In genomic region chr19:15010497-15011255, GRCh38 we compare ENCODE assay signal across 26 cellular contexts. TPM values are rescaled to one million over a fixed set of nuclear protein-coding genes. Genes with fewer than 3 reads are reported as not detected.
DNase-seq lines count a peak whose midpoint lies in the region; ATAC-seq, FAIRE-seq and TF ChIP-seq lines count a peak whose summit lies in the region.
"Had no signal": no experiment of that assay in that cellular context is flagged by ENCODE, and none has a peak within 500 bp of the region (broad histone marks: within the 10 kb centered on the region; RNA-seq: fewer than 3 reads in every experiment).

No MANE protein-coding gene starts in this region.

- no peak overlapping the region for H2BK15ac ChIP-seq in H9 (ENCODE audit: low read depth, low read length)

- no peak for TF ChIP-seq POLR2A in K562 (conservative IDR thresholded peaks at IDR 0.05)

- H2BK12ac ChIP-seq in H9 (ENCODE audit: insufficient read length, low read depth, low read length): peak overlapping the region; percentile 40
- no peak overlapping the region for H2BK12ac ChIP-seq in trophoblast cell (ENCODE audit: low read length)

- H4K5ac ChIP-seq in H9 (ENCODE audit: insufficient read length, low read depth, low read length): peak overlapping the region; percentile 19

- no peak overlapping the region for H3K56ac ChIP-seq in H9 (ENCODE audit: insufficient read length, low read depth, low read length)

- H3K27me3 Mint-ChIP-seq in H9 (ENCODE audit: low read depth): peaks cover 36% of the 10 kb centered on the region

- peak overlapping the region; percentile 35 to 78 for H3K4me3 Mint-ChIP-seq in H9
- H3K4me3 Mint-ChIP-seq: activated T-helper 17 cell treated with anti-CD3 and anti-CD28 coated beads, Interleukin-2, amount 50 U/mL, for 72 hours; CD4-positive, alpha-beta T cell; mesothelial cell of epicardium; neural crest cell; stimulated activated naive CD8-positive, alpha-beta T cell treated with anti-CD3 and anti-CD28 coated beads, Interleukin-15, Interleukin-2, amounts not matched to agents 100 ng/mL and 50 ng/mL, for 24 hours; T-helper 2 cell treated with Interferon-gamma antibody and Interleukin-4, amounts not matched to agents 5 μg/mL and 100 μg/mL, for 36 hours had no signal

- no peak for TF ChIP-seq RAD21 in K562 (CRISPR knock-in tag; conservative IDR thresholded peaks at IDR 0.05 in 1 of 2, IDR thresholded peaks at IDR 0.05 in 1 of 2)

- in situ Hi-C loops in K562 (cut with MboI): no loop called here

- no peaks in the 10 kb centered on the region for H3K4me1 ChIP-seq in H9 (ENCODE audit: insufficient read depth, low read length)
- peaks cover 0 to 7% of the 10 kb centered on the region in 2 experiments; a peak in 1 of 5 replicates for H3K4me1 ChIP-seq in K562 (replicated peaks in 1 of 2; ENCODE audit: control insufficient read depth in 2 of 2, insufficient read depth in 2 of 2, low read length in 2 of 2)
- peaks cover 3% of the 10 kb centered on the region for H3K4me1 ChIP-seq in iPS-15b (ENCODE audit: control insufficient read depth, insufficient read depth, low read length)
- H3K4me1 ChIP-seq in trophoblast cell (ENCODE audit: control insufficient read depth in 1 of 2, insufficient read depth in 2 of 2, low read length in 2 of 2): peaks cover 4 to 7% of the 10 kb centered on the region in 2 experiments
- no peaks in the 10 kb centered on the region for H3K4me1 ChIP-seq in small intestine (ENCODE audit: control insufficient read depth in 2 of 2, insufficient read depth in 1 of 2, low read depth in 1 of 2, low read length in 1 of 2)
- H3K4me1 ChIP-seq: right atrium auricular region, upper lobe of right lung had no signal

- no peak overlapping the region for H3K4me3 ChIP-seq in K562
- H3K4me3 ChIP-seq in iPS-15b (ENCODE audit: low read depth, low read length): peak overlapping the region; percentile 76
- H3K4me3 ChIP-seq in trophoblast cell (ENCODE audit: low read depth, low read length): peak overlapping the region; percentile 59
- no peak overlapping the region for H3K4me3 ChIP-seq in small intestine (ENCODE audit: low read depth in 1 of 2, low read length in 2 of 2)
- H3K4me3 ChIP-seq: cardiac muscle cell, esophagus squamous epithelium, right atrium auricular region, SK-N-MC, upper lobe of right lung had no signal

- no peaks in the 10 kb centered on the region for H4K20me1 ChIP-seq in H9 (ENCODE audit: control insufficient read depth, insufficient read depth, insufficient read length)
- peaks cover 7% of the 10 kb centered on the region; the same call in 1 of the 2 replicates for H4K20me1 ChIP-seq in K562 (replicated peaks; ENCODE audit: control insufficient read depth, insufficient read depth, low read length)

- no peak overlapping the region for H2BK20ac ChIP-seq in H9 (ENCODE audit: low read depth, low read length, poor library complexity, severe bottlenecking)

- POLR2A ChIA-PET in K562 (lab: Yijun Ruan, JAX): interaction anchor here (0.7 kb wide), 1 partner anchor 25 kb away, joined by 3 read pairs; no protein-coding TSS in a partner anchor

- peak overlapping the region; percentile 52 for H3K4me2 ChIP-seq in H9 (ENCODE audit: insufficient read depth, insufficient read length, low read length)
- no peak overlapping the region for H3K4me2 ChIP-seq in K562 (ENCODE audit: insufficient read depth, low read length)
- H3K4me2 ChIP-seq in trophoblast cell (ENCODE audit: low read length): peak overlapping the region; percentile 33

- H3K9me3 ChIP-seq in H9 (ENCODE audit: control insufficient read depth, low read depth, low read length) (no peaks in the 10 kb centered on the region), K562 (replicated peaks; ENCODE audit: control insufficient read depth, insufficient read depth, low read depth, low read length) (no peaks in the 10 kb centered on the region), iPS-15b (ENCODE audit: control insufficient read depth, insufficient read depth, low read length) (no peaks in the 10 kb centered on the region), trophoblast cell (ENCODE audit: insufficient read depth, low read depth, low read length) (peaks cover 6% of the 10 kb centered on the region), small intestine (ENCODE audit: control insufficient read depth, low read depth) (no peaks in the 10 kb centered on the region)
- H3K9me3 ChIP-seq: esophagus squamous epithelium, right atrium auricular region, upper lobe of right lung had no signal

- WGBS in H9 (ENCODE audit: extremely low coverage, insufficient read length, low lambda C conversion rate): no CpG with 5 or more reads among the region's 67 CpGs
- 44% methylated on average over 38 of the region's 67 CpGs for WGBS in K562 (ENCODE audit: insufficient coverage, low coverage, missing lambda C conversion rate)
- no CpG with 5 or more reads among the region's 67 CpGs for WGBS in trophoblast cell (ENCODE audit: extremely low coverage, insufficient coverage, insufficient read length)
- 6 to 15% (median 11%) methylated on average over 57 to 67 of the region's 67 CpGs for WGBS in small intestine, 3 donors

- no peak overlapping the region for H4K12ac ChIP-seq in trophoblast cell (ENCODE audit: low read depth, low read length)

- H2BK120ac ChIP-seq in H9 (ENCODE audit: low read depth, low read length, poor library complexity, severe bottlenecking): no peak overlapping the region
- no peak overlapping the region for H2BK120ac ChIP-seq in trophoblast cell (ENCODE audit: insufficient read depth, low read length, poor library complexity)

- H4K8ac ChIP-seq in H9 (replicated peaks; ENCODE audit: insufficient read length, low read depth, low read length): no peak overlapping the region
- H4K8ac ChIP-seq in trophoblast cell (ENCODE audit: low read depth, low read length): no peak overlapping the region

- no peak overlapping the region for H3T11ph ChIP-seq in H9 (ENCODE audit: low read length)

- H3K9me3 Mint-ChIP-seq in H9: peaks cover 7 to 72% of the 10 kb centered on the region in 2 experiments
- H3K9me3 Mint-ChIP-seq: activated T-helper 17 cell treated with anti-CD3 and anti-CD28 coated beads, Interleukin-2, amount 50 U/mL, for 72 hours; stimulated activated naive CD8-positive, alpha-beta T cell treated with anti-CD3 and anti-CD28 coated beads, Interleukin-15, Interleukin-2, amounts not matched to agents 100 ng/mL and 50 ng/mL, for 24 hours; T-helper 2 cell treated with Interferon-gamma antibody and Interleukin-4, amounts not matched to agents 5 μg/mL and 100 μg/mL, for 36 hours had no signal

- H3K36me3 Mint-ChIP-seq in H9 (ENCODE audit: insufficient read depth in 1 of 3, low read depth in 3 of 3): peaks cover 0 to 8% (median 0%) of the 10 kb centered on the region in 3 experiments; a peak in 2 of 7 replicates
- H3K36me3 Mint-ChIP-seq: mesothelial cell of epicardium had no signal

- CTCF ChIA-PET in K562 (lab: Yijun Ruan, JAX; ENCODE audit: low intra/inter-chr PET ratio): no interaction called here

- H3K9me1 ChIP-seq in K562 (ENCODE audit: control insufficient read depth, insufficient read depth, low read length): no peaks in the 10 kb centered on the region

- H3K36me3 ChIP-seq in K562 (ENCODE audit: control insufficient read depth, insufficient read depth, low read length): no peaks in the 10 kb centered on the region
- H3K36me3 ChIP-seq in iPS-15b (ENCODE audit: control insufficient read depth, insufficient read depth, low read length): no peaks in the 10 kb centered on the region
- no peaks in the 10 kb centered on the region for H3K36me3 ChIP-seq in trophoblast cell (ENCODE audit: control insufficient read depth in 1 of 2, insufficient read depth in 2 of 2, low read length in 2 of 2)
- H3K36me3 ChIP-seq in small intestine (ENCODE audit: control insufficient read depth in 2 of 2, insufficient read depth in 2 of 2, low read length in 2 of 2): no peaks in the 10 kb centered on the region
- H3K36me3 ChIP-seq: cardiac muscle cell, esophagus squamous epithelium, right atrium auricular region, upper lobe of right lung had no signal

- no peak for ATAC-seq in K562
- ATAC-seq in HG02885 (IDR thresholded peaks at IDR 0.05; ENCODE audit: poor library complexity, unreplicated experiment): no peak
- ATAC-seq: activated T-helper 17 cell treated with anti-CD3 and anti-CD28 coated beads, Interleukin-2, amount 50 U/mL, for 72 hours; left cardiac atrium; Panc1; upper lobe of right lung had no signal

- H3K4ac ChIP-seq in H9 (ENCODE audit: low read depth, low read length) (no peak overlapping the region; the same call in 1 of the 2 replicates), trophoblast cell (ENCODE audit: low read depth, low read length) (no peak overlapping the region)

- H3K18ac ChIP-seq in H9 (ENCODE audit: insufficient read length, low read depth, low read length) (peak overlapping the region; percentile 96), trophoblast cell (ENCODE audit: low read length) (no peak overlapping the region)

- H4K91ac ChIP-seq in H9 (ENCODE audit: insufficient read length, low read depth, low read length) (no peak overlapping the region), trophoblast cell (ENCODE audit: low read depth, low read length) (no peak overlapping the region)

- H2BK5ac ChIP-seq in H9 (ENCODE audit: insufficient read length, low read length) (no peak overlapping the region), trophoblast cell (ENCODE audit: low read depth, low read length, poor library complexity) (no peak overlapping the region)

- DNase-seq in H9 (peak; percentile 79), K562 (ENCODE audit: extremely low read depth in 1 of 4, low spot score in 3 of 4) (no peak), trophoblast cell (peak; percentile 63 to 68), GF-D8 (lab: John Stamatoyannopoulos, UW) (no peak), small intestine (no peak)
- DNase-seq: activated CD4-positive, CD25-positive, alpha-beta regulatory T cell; CD4-positive, alpha-beta T cell; DND-41; esophagus squamous epithelium; Karpas-422; left cardiac atrium; NCI-H1105 treated with DMSO at 0.1 percent for 48 hours; NCI-H2171 treated with DMSO at 0.1 percent for 48 hours; upper lobe of right lung had no signal

- no peak overlapping the region for H3K27ac Mint-ChIP-seq in H9
- H3K27ac Mint-ChIP-seq: activated T-helper 17 cell treated with anti-CD3 and anti-CD28 coated beads, Interleukin-2, amount 50 U/mL, for 72 hours; CD4-positive, alpha-beta T cell; mesothelial cell of epicardium; stimulated activated naive CD8-positive, alpha-beta T cell treated with anti-CD3 and anti-CD28 coated beads, Interleukin-15, Interleukin-2, amounts not matched to agents 100 ng/mL and 50 ng/mL, for 24 hours; T-helper 2 cell treated with Interferon-gamma antibody and Interleukin-4, amounts not matched to agents 5 μg/mL and 100 μg/mL, for 36 hours had no signal

- H3K9ac ChIP-seq in H9 (ENCODE audit: extremely low read depth, insufficient read length, low read length) (no peak overlapping the region), K562 (ENCODE audit: insufficient read depth in 1 of 2, low read depth in 2 of 2, low read length in 2 of 2) (no peak overlapping the region), iPS-15b (ENCODE audit: low read depth, low read length) (no peak overlapping the region), trophoblast cell (ENCODE audit: low read length) (no peak overlapping the region)

- TF ChIP-seq CTCF in H9 (conservative IDR thresholded peaks at IDR 0.05) (no peak), K562 (IDR thresholded peaks at IDR 0.05 in 2 of 3, conservative IDR thresholded peaks at IDR 0.05 in 1 of 3; ENCODE audit: insufficient read depth in 2 of 3, low read depth in 1 of 3, low read length in 3 of 3) (no peak)

- H3K79me1 ChIP-seq in H9 (ENCODE audit: insufficient read depth, low read depth, low read length, poor library complexity, severe bottlenecking): no peaks in the 10 kb centered on the region
- H3K79me1 ChIP-seq in trophoblast cell (ENCODE audit: low read length): no peaks in the 10 kb centered on the region

- H3K23ac ChIP-seq in H9 (ENCODE audit: insufficient read length, low read depth, low read length) (no peak overlapping the region), trophoblast cell (ENCODE audit: low read length) (no peak overlapping the region)

- H3K27me3 ChIP-seq in H9 (ENCODE audit: insufficient read depth, low read length) (no peaks in the 10 kb centered on the region), K562 (ENCODE audit: control insufficient read depth in 2 of 2, insufficient read depth in 2 of 2, low read length in 2 of 2) (no peaks in the 10 kb centered on the region; a peak in 1 of 5 replicates), iPS-15b (ENCODE audit: control insufficient read depth, insufficient read depth, low read length) (peaks cover 45% of the 10 kb centered on the region), trophoblast cell (ENCODE audit: insufficient read depth, low read length) (peaks cover 16% of the 10 kb centered on the region), small intestine (ENCODE audit: control insufficient read depth in 2 of 2, insufficient read depth in 2 of 2, low read length in 2 of 2) (peaks cover 0 to 10% of the 10 kb centered on the region in 2 donors)
- H3K27me3 ChIP-seq: right atrium auricular region had no signal

- H2AFZ ChIP-seq in H9 (ENCODE audit: low read length) (no peak overlapping the region), K562 (ENCODE audit: low read depth, low read length) (no peak overlapping the region), trophoblast cell (ENCODE audit: insufficient read depth, low read length, poor library complexity) (no peak overlapping the region)

- intact Hi-C loops in K562 (cut with micrococcal nuclease): no loop called here

- no peaks in the 10 kb centered on the region for H3K79me2 ChIP-seq in H9 (ENCODE audit: insufficient read depth, low read length)
- no peaks in the 10 kb centered on the region for H3K79me2 ChIP-seq in K562 (ENCODE audit: control insufficient read depth, insufficient read depth, low read length)
- no peaks in the 10 kb centered on the region for H3K79me2 ChIP-seq in trophoblast cell (ENCODE audit: control insufficient read depth, insufficient read depth, low read length, poor library complexity)

- H3K23me2 ChIP-seq in H9 (ENCODE audit: insufficient read length, low read depth, low read length, poor library complexity, severe bottlenecking): peaks cover 3% of the 10 kb centered on the region

- H2AK5ac ChIP-seq in H9 (ENCODE audit: insufficient read length, low read length) (no peak overlapping the region), trophoblast cell (ENCODE audit: low read length) (no peak overlapping the region)

- BruUV-seq in K562 (replicated peaks; lab: Mats Ljungman, UMichigan): no TSS peak

- no peak for TF ChIP-seq EP300 in K562 (IDR thresholded peaks at IDR 0.05; ENCODE audit: low read length)

- H3K27ac ChIP-seq in H9 (ENCODE audit: insufficient read length, low read depth, low read length): no peak overlapping the region
- no peak overlapping the region for H3K27ac ChIP-seq in K562 (ENCODE audit: extremely low read depth, low read depth, low read length)
- no peak overlapping the region for H3K27ac ChIP-seq in trophoblast cell (ENCODE audit: low read depth, low read length)
- no peak overlapping the region for H3K27ac ChIP-seq in small intestine (ENCODE audit: low read depth in 1 of 2, low read length in 1 of 2)
- H3K27ac ChIP-seq: cardiac muscle cell, esophagus squamous epithelium, right atrium auricular region, SK-N-MC, upper lobe of right lung had no signal

- H3K4me1 Mint-ChIP-seq in H9: 0 out of 4 replicates have a peak, but pooled peaks cover 0 to 4% of the 10 kb centered on the region in 2 experiments
- H3K4me1 Mint-ChIP-seq: activated T-helper 17 cell treated with anti-CD3 and anti-CD28 coated beads, Interleukin-2, amount 50 U/mL, for 72 hours; mesothelial cell of epicardium; neural crest cell had no signal

- H3K14ac ChIP-seq in H9 (ENCODE audit: insufficient read depth, low read length): peak overlapping the region; percentile 93
- no peak overlapping the region for H3K14ac ChIP-seq in trophoblast cell (ENCODE audit: low read length)

- FAIRE-seq in K562 (lab: Jason Lieb, UNC): no peak
- no peak for FAIRE-seq in small intestine (lab: Jason Lieb, UNC)

RNA-seq across cellular contexts. Expression of gene SLC1A6, which starts 31.0 kb away (rescaled TPM):
- total RNA-seq in H9 (2021) (5.9 and 8.3 TPM in 2 replicates), K562 (2014; rRNA removed) (not detected in 2 replicates), K562 (2014; rRNA removed; fragmentation: Illumina TruSeq; extraction: Trizol) (not detected in 2 replicates), K562 (2015; rRNA removed; fragmentation: Illumina TruSeq; extraction: Trizol) (not detected in 2 replicates), K562 (2021) (not detected in 2 replicates)
- not detected in 2 replicates for total RNA-seq in K562 (2011; cell fraction: chromatin; rRNA removed; ENCODE audit: low replicate concordance)
- total RNA-seq in K562 (2011; cell fraction: nucleolus; rRNA removed): not detected in 2 replicates
- total RNA-seq in K562 (2011; cell fraction: nucleoplasm; rRNA removed): not detected in 2 replicates
- polyA plus RNA-seq in K562 (2011; rRNA removed) (not detected in 2 replicates), K562 (2014; fragmentation: Illumina TruSeq; extraction: Trizol) (not detected in 2 replicates), K562 (2014; fragmentation: Nextera tagmentation; extraction: Ambion mirVana) (not detected), K562 (2014; rRNA removed) (not detected in 2 replicates), small intestine (under 1 TPM in 1 of 3 donors, not detected in 2; 0.06 TPM)
- not detected in 2 replicates for polyA plus RNA-seq in K562 (2011; cell fraction: cytosol; rRNA removed)
- not detected in 2 replicates for polyA plus RNA-seq in K562 (2011; cell fraction: nucleus; rRNA removed)
- not detected in 2 replicates for polyA plus RNA-seq in K562 (2012)
- not detected in 2 replicates for polyA minus RNA-seq in K562 (2011; rRNA and poly(A)+ RNA removed)
- polyA minus RNA-seq in K562 (2011; cell fraction: cytosol; rRNA and poly(A)+ RNA removed): not detected in 2 replicates
- polyA minus RNA-seq in K562 (2011; cell fraction: nucleus; rRNA and poly(A)+ RNA removed): not detected in 2 replicates
- 16.6 and 17.8 TPM in 2 replicates for polyA plus RNA-seq in trophoblast cell (2013)
- total RNA-seq: activated T-helper 17 cell treated with anti-CD3 and anti-CD28 coated beads, Interleukin-2, amount 50 U/mL, for 72 hours; CD4-positive, alpha-beta T cell; esophagus squamous epithelium; glomerular endothelial cell; left cardiac atrium; right atrium auricular region; upper lobe of right lung had no signal

RNA-seq across cellular contexts. Expression of gene CASP14, which starts 38.6 kb away (rescaled TPM):
- total RNA-seq in H9 (2021): not detected in 2 replicates
- total RNA-seq in K562 (2011; cell fraction: chromatin; rRNA removed; ENCODE audit: low replicate concordance): not detected in 2 replicates
- total RNA-seq in K562 (2011; cell fraction: nucleolus; rRNA removed): not detected in 2 replicates
- total RNA-seq in K562 (2011; cell fraction: nucleoplasm; rRNA removed): not detected in 2 replicates
- total RNA-seq in K562 (2014; rRNA removed): not detected in 2 replicates
- total RNA-seq in K562 (2014; rRNA removed; fragmentation: Illumina TruSeq; extraction: Trizol): not detected in 2 replicates
- total RNA-seq in K562 (2015; rRNA removed; fragmentation: Illumina TruSeq; extraction: Trizol): not detected in 2 replicates
- not detected in 2 replicates for total RNA-seq in K562 (2021)
- polyA plus RNA-seq in K562 (2011; rRNA removed): not detected in 2 replicates
- polyA plus RNA-seq in K562 (2011; cell fraction: cytosol; rRNA removed): not detected in 2 replicates
- polyA plus RNA-seq in K562 (2011; cell fraction: nucleus; rRNA removed): not detected in 2 replicates
- 0.17 TPM in 1 of 2 replicates, not detected in the other for polyA plus RNA-seq in K562 (2012)
- not detected in 2 replicates for polyA plus RNA-seq in K562 (2014; fragmentation: Illumina TruSeq; extraction: Trizol)
- not detected for polyA plus RNA-seq in K562 (2014; fragmentation: Nextera tagmentation; extraction: Ambion mirVana)
- not detected in 2 replicates for polyA plus RNA-seq in K562 (2014; rRNA removed)
- polyA minus RNA-seq in K562 (2011; rRNA and poly(A)+ RNA removed): not detected in 2 replicates
- polyA minus RNA-seq in K562 (2011; cell fraction: cytosol; rRNA and poly(A)+ RNA removed): not detected in 2 replicates
- polyA minus RNA-seq in K562 (2011; cell fraction: nucleus; rRNA and poly(A)+ RNA removed): not detected in 2 replicates
- 0.62 and 0.71 TPM in 2 replicates for polyA plus RNA-seq in trophoblast cell (2013)
- polyA plus RNA-seq in small intestine: not detected
- total RNA-seq: activated T-helper 17 cell treated with anti-CD3 and anti-CD28 coated beads, Interleukin-2, amount 50 U/mL, for 72 hours; cardiac muscle cell; CD4-positive, alpha-beta T cell; glomerular endothelial cell; left cardiac atrium; mesothelial cell of epicardium; neural crest cell; right atrium auricular region; upper lobe of right lung had no signal
- polyA plus RNA-seq: cardiac muscle cell had no signal

Comparison
In these comparisons a context has a peak if more than half of its experiments do, and no peak if none do; other contexts are left out.
1. DNase-seq: peak in H9 (single experiment) and trophoblast cell (2 of 2); none in K562 (0 of 4), GF-D8 (single experiment) and small intestine (single experiment).
2. H3K4me3 ChIP-seq: peak in iPS-15b (single experiment) and trophoblast cell (single experiment); none in K562 (single experiment) and small intestine (0 of 2).